9 cellular contexts compared by ENCODE assay signal in the genomic region with DNA sequence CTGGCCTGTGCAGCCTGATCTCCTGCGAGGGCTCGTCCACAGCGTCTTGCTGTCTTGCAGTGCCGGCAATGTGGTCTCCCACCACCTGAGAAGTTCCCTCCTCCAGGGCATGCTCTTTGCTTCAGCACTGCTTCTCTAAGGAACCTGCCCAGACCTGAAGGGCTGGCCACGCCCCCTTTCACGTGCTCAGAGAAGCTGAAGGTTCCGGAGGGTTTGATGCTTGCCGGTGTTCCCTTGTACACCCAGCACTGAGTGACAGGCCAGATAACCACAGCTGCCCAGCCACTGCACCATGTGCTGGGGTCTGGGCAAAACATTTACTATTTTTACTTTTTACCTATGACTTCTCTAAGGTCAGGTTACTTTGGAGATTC. TPM values are rescaled to one million over a fixed set of nuclear protein-coding genes. Genes with fewer than 3 reads are reported as not detected.
DNase-seq lines count a peak whose midpoint lies in the region; ATAC-seq and TF ChIP-seq lines count a peak whose summit lies in the region.
"Had no signal": no experiment of that assay in that cellular context is flagged by ENCODE, and none has a peak within 500 bp of the region (broad histone marks: within the 10 kb centered on the region; RNA-seq: fewer than 3 reads in every experiment).

No MANE protein-coding gene starts in this region.

- H3K4me3 Mint-ChIP-seq in Caco-2 (ENCODE audit: unreplicated experiment), result peak overlapping the region; percentile 80
- peak overlapping the region; percentile 66 for H3K4me3 Mint-ChIP-seq in activated T-cell treated with anti-CD3 and anti-CD28 coated beads, Interleukin-2, amount 50 U/mL, for 4 hours

- no peak for ATAC-seq in activated T-cell treated with anti-CD3 and anti-CD28 coated beads, Interleukin-2, amount 50 U/mL, for 4 hours
- no peak for ATAC-seq in GM18502 (IDR thresholded peaks at IDR 0.05; ENCODE audit: poor library complexity, unreplicated experiment)

- no peaks in the 10 kb centered on the region for H3K9me3 Mint-ChIP-seq in Caco-2 (ENCODE audit: unreplicated experiment)
- no peaks in the 10 kb centered on the region for H3K9me3 Mint-ChIP-seq in activated T-cell treated with anti-CD3 and anti-CD28 coated beads, Interleukin-2, amount 50 U/mL, for 4 hours

- peaks cover 13% of the 10 kb centered on the region for H3K4me1 ChIP-seq in Caco-2

- H3K36me3 Mint-ChIP-seq in Caco-2 (ENCODE audit: insufficient read depth, unreplicated experiment), result peaks cover 65% of the 10 kb centered on the region
- H3K36me3 Mint-ChIP-seq in activated T-cell treated with anti-CD3 and anti-CD28 coated beads, Interleukin-2, amount 50 U/mL, for 4 hours (ENCODE audit: insufficient read depth), result peaks cover 19% of the 10 kb centered on the region

- POLR2A ChIA-PET in Caco-2 (lab: Charles Lee), result interaction anchor here (0.5 to 1.0 kb wide), 4 partner anchors 12 to 203 kb away, joined by 3 to 8 read pairs (median 4); no protein-coding TSS in a partner anchor

- BruUV-seq in Caco-2 (replicated peaks; lab: Mats Ljungman, UMichigan), result no TSS peak

- intact Hi-C loops in Caco-2 (cut with micrococcal nuclease; ENCODE audit: unreplicated experiment), result loop anchor here (2.0 kb wide), 4 partner anchors 49 to 231 kb away; partner anchors contain the start of genes UGGT1 and WDR33

- no peaks in the 10 kb centered on the region for H3K9me3 ChIP-seq in Caco-2
- H3K9me3 ChIP-seq: tibial artery had no signal

- H3K4me1 Mint-ChIP-seq in Caco-2 (ENCODE audit: low read depth, unreplicated experiment), result no peaks in the 10 kb centered on the region
- peaks cover 31% of the 10 kb centered on the region for H3K4me1 Mint-ChIP-seq in activated T-cell treated with anti-CD3 and anti-CD28 coated beads, Interleukin-2, amount 50 U/mL, for 4 hours (ENCODE audit: low read depth)

- peaks cover 2% of the 10 kb centered on the region for H3K36me3 ChIP-seq in Caco-2 (ENCODE audit: control insufficient read depth, insufficient read depth, low read length)

- peak overlapping the region; percentile 63 for H3K27ac Mint-ChIP-seq in Caco-2 (ENCODE audit: unreplicated experiment)

- DNase-seq in Caco-2 (peak; percentile 92 to 96), NCI-H2227 (lab: John Stamatoyannopoulos, UW; ENCODE audit: unreplicated experiment) (peak; percentile 82), iPS DF 19.7 (ENCODE audit: low read depth, low spot score) (peak; percentile 76), A172 (ENCODE audit: low spot score) (no peak), C1 segment of cervical spinal cord (lab: John Stamatoyannopoulos, UW) (no peak)
- DNase-seq in activated T-cell treated with anti-CD3 and anti-CD28 coated beads, Interleukin-2, amount 50 U/mL, for 4 hours, result peak; percentile 65
- DNase-seq in stimulated activated CD4-positive, alpha-beta T cell treated with anti-CD3 and anti-CD28 coated beads, Interleukin-4, amount 100 ng/mL, for 24 hours, result peak; percentile 59

- CTCF ChIA-PET in Caco-2 (lab: Charles Lee), result interaction anchor here (0.5 to 0.9 kb wide), 3 partner anchors 16 to 137 kb away, joined by 3 read pairs; no protein-coding TSS in a partner anchor

- H3K4me3 ChIP-seq in Caco-2 (ENCODE audit: low read depth, low read length), result peak overlapping the region; percentile 20
- H3K4me3 ChIP-seq: tibial artery had no signal

- H3K27me3 ChIP-seq in Caco-2 (replicated peaks; ENCODE audit: control insufficient read depth, insufficient read depth, low read length), result no peaks in the 10 kb centered on the region
- H3K27me3 ChIP-seq: tibial artery had no signal

- no peaks in the 10 kb centered on the region for H3K27me3 Mint-ChIP-seq in Caco-2 (ENCODE audit: insufficient read depth, unreplicated experiment)
- H3K27me3 Mint-ChIP-seq in activated T-cell treated with anti-CD3 and anti-CD28 coated beads, Interleukin-2, amount 50 U/mL, for 4 hours (ENCODE audit: low read depth), result no peaks in the 10 kb centered on the region

- TF ChIP-seq CTCF in Caco-2 (IDR thresholded peaks at IDR 0.05; ENCODE audit: insufficient read depth in 1 of 2, low read depth in 1 of 2, low read length in 1 of 2, severe bottlenecking in 1 of 2, unreplicated experiment in 1 of 2), result no peak

RNA-seq across cellular contexts. Expression of gene POLR2D, which starts 1.7 kb away (rescaled TPM):
- total RNA-seq in Caco-2 (2022), result 61.9 and 65.0 TPM in 2 replicates
- total RNA-seq in activated T-cell treated with anti-CD3 and anti-CD28 coated beads, Interleukin-2, amount 50 U/mL, for 4 hours, result 10 to 100 TPM; 91.6 to 96.0 (median 93.6) TPM
- total RNA-seq in A172 (2014; rRNA removed; shearing (Covaris generic)), result 30.4 and 42.4 TPM in 2 replicates

RNA-seq across cellular contexts. Expression of gene AMMECR1L, which starts 26.1 kb away (rescaled TPM):
- 28.1 and 29.3 TPM in 2 replicates for total RNA-seq in Caco-2 (2022)
- total RNA-seq in activated T-cell treated with anti-CD3 and anti-CD28 coated beads, Interleukin-2, amount 50 U/mL, for 4 hours, result 10 to 100 TPM; 16.7 to 19.6 (median 18.6) TPM
- 12.3 and 15.8 TPM in 2 replicates for total RNA-seq in A172 (2014; rRNA removed; shearing (Covaris generic))

RNA-seq across cellular contexts. Expression of gene WDR33, which starts 48.7 kb away (rescaled TPM):
- 74.9 and 77.5 TPM in 2 replicates for total RNA-seq in Caco-2 (2022)
- 10 to 100 TPM; 71.8 to 79.9 (median 72.8) TPM for total RNA-seq in activated T-cell treated with anti-CD3 and anti-CD28 coated beads, Interleukin-2, amount 50 U/mL, for 4 hours
- 25.8 and 29.1 TPM in 2 replicates for total RNA-seq in A172 (2014; rRNA removed; shearing (Covaris generic))

Comparison
In these comparisons a context has a peak if more than half of its experiments do, and no peak if none do; other contexts are left out.
1. DNase-seq: peak in Caco-2 (2 of 2), NCI-H2227 (single experiment), activated T-cell treated with anti-CD3 and anti-CD28 coated beads, Interleukin-2, amount 50 U/mL, for 4 hours (single experiment), iPS DF 19.7 (single experiment) and stimulated activated CD4-positive, alpha-beta T cell treated with anti-CD3 and anti-CD28 coated beads, Interleukin-4, amount 100 ng/mL, for 24 hours (single experiment); none in A172 (single experiment) and C1 segment of cervical spinal cord (0 of 14).